Comparison of ENCODE assay signal across 24 cellular contexts in genomic region chr12:71070416-71071155, GRCh38.
"Had no signal": no experiment of that assay in that cellular context is flagged by ENCODE, and none has a peak within 500 bp of the region (broad histone marks: within the 10 kb centered on the region; RNA-seq: fewer than 3 reads in every experiment).

No MANE protein-coding gene starts in this region.

- H3K27ac ChIP-seq: foreskin keratinocyte, lower lobe of right lung, right lobe of liver, WERI-Rb-1 had no signal

- H3K4me1 Mint-ChIP-seq: activated CD4-positive, alpha-beta T cell treated with anti-CD3 and anti-CD28 coated beads, Interleukin-2, amount 10 ng/mL, durations not matched to agents 7 days and 5 days; activated CD8-positive, alpha-beta memory T cell treated with anti-CD3 and anti-CD28 coated beads, Interleukin-2, amount 10 ng/mL, durations not matched to agents 7 days and 5 days; activated naive CD8-positive, alpha-beta T cell treated with anti-CD3 and anti-CD28 coated beads, Interleukin-2, amount 50 U/mL, for 24 hours; brain; naive B cell; stimulated activated memory B cell treated with anti-CD40 and anti-IgM and Interleukin-4, amounts not matched to agents 10 μg/mL and 1 μg/mL and 100 μg/mL, for 72 hours had no signal

- H3K9me3 Mint-ChIP-seq: activated CD4-positive, alpha-beta T cell treated with anti-CD3 and anti-CD28 coated beads, Interleukin-2, amount 10 ng/mL, durations not matched to agents 7 days and 5 days; activated CD8-positive, alpha-beta T cell treated with anti-CD3 and anti-CD28 coated beads for 36 hours; brain; stimulated activated memory B cell treated with anti-CD40 and anti-IgM and Interleukin-4, amounts not matched to agents 10 μg/mL and 1 μg/mL and 100 μg/mL, for 72 hours; type B pancreatic cell had no signal

- H3K27me3 Mint-ChIP-seq: activated CD4-positive, alpha-beta T cell treated with anti-CD3 and anti-CD28 coated beads, Interleukin-2, amount 10 ng/mL, durations not matched to agents 7 days and 5 days; activated CD8-positive, alpha-beta memory T cell treated with anti-CD3 and anti-CD28 coated beads, Interleukin-2, amount 10 ng/mL, durations not matched to agents 7 days and 5 days; activated CD8-positive, alpha-beta T cell treated with anti-CD3 and anti-CD28 coated beads for 36 hours; brain; stimulated activated memory B cell treated with anti-CD40 and anti-IgM and Interleukin-4, amounts not matched to agents 10 μg/mL and 1 μg/mL and 100 μg/mL, for 72 hours; type B pancreatic cell had no signal

- H3K4me1 ChIP-seq: foreskin keratinocyte, lower lobe of right lung, right lobe of liver had no signal

- H3K4me3 Mint-ChIP-seq: activated CD4-positive, alpha-beta T cell treated with anti-CD3 and anti-CD28 coated beads, Interleukin-2, amount 10 ng/mL, durations not matched to agents 7 days and 5 days; activated CD8-positive, alpha-beta memory T cell treated with anti-CD3 and anti-CD28 coated beads, Interleukin-2, amount 10 ng/mL, durations not matched to agents 7 days and 5 days; activated CD8-positive, alpha-beta T cell treated with anti-CD3 and anti-CD28 coated beads for 36 hours; activated naive CD8-positive, alpha-beta T cell treated with anti-CD3 and anti-CD28 coated beads, Interleukin-2, amount 50 U/mL, for 24 hours; brain; naive B cell; stimulated activated memory B cell treated with anti-CD40 and anti-IgM and Interleukin-4, amounts not matched to agents 10 μg/mL and 1 μg/mL and 100 μg/mL, for 72 hours; type B pancreatic cell had no signal

- H3K36me3 Mint-ChIP-seq: activated CD8-positive, alpha-beta memory T cell treated with anti-CD3 and anti-CD28 coated beads, Interleukin-2, amount 10 ng/mL, durations not matched to agents 7 days and 5 days; brain; naive B cell; stimulated activated memory B cell treated with anti-CD40 and anti-IgM and Interleukin-4, amounts not matched to agents 10 μg/mL and 1 μg/mL and 100 μg/mL, for 72 hours; type B pancreatic cell had no signal

- H3K36me3 ChIP-seq: lower lobe of right lung, right lobe of liver, WERI-Rb-1 had no signal

- H3K27me3 ChIP-seq: foreskin keratinocyte, right lobe of liver had no signal

- H3K9me3 ChIP-seq: lower lobe of right lung, right lobe of liver had no signal

- H3K4me3 ChIP-seq: lower lobe of right lung, right lobe of liver, skin epidermis had no signal

- H3K27ac Mint-ChIP-seq: activated CD4-positive, alpha-beta T cell treated with anti-CD3 and anti-CD28 coated beads, Interleukin-2, amount 10 ng/mL, durations not matched to agents 7 days and 5 days; activated CD8-positive, alpha-beta memory T cell treated with anti-CD3 and anti-CD28 coated beads, Interleukin-2, amount 10 ng/mL, durations not matched to agents 7 days and 5 days; activated CD8-positive, alpha-beta T cell treated with anti-CD3 and anti-CD28 coated beads for 36 hours; activated naive CD8-positive, alpha-beta T cell treated with anti-CD3 and anti-CD28 coated beads, Interleukin-2, amount 50 U/mL, for 24 hours; naive B cell; stimulated activated memory B cell treated with anti-CD40 and anti-IgM and Interleukin-4, amounts not matched to agents 10 μg/mL and 1 μg/mL and 100 μg/mL, for 72 hours; type B pancreatic cell had no signal

- DNase-seq: activated CD4-positive, alpha-beta T cell treated with anti-CD3 and anti-CD28 coated beads, Interleukin-2, amount 10 ng/mL, durations not matched to agents 7 days and 5 days; activated CD4-positive, CD25-positive, alpha-beta regulatory T cell treated with anti-CD3 and anti-CD28 coated beads, Interleukin-2, amount 50 U/mL, for 72 hours; activated CD8-positive, alpha-beta memory T cell treated with anti-CD3 and anti-CD28 coated beads, Interleukin-2, amount 10 ng/mL, durations not matched to agents 7 days and 5 days; activated CD8-positive, alpha-beta T cell treated with anti-CD3 and anti-CD28 coated beads for 36 hours; activated effector memory CD4-positive, alpha-beta T cell treated with anti-CD3 and anti-CD28 coated beads, Interleukin-2, amount 50 U/mL, for 16 hours; activated naive CD4-positive, alpha-beta T cell treated with anti-CD3 and anti-CD28 coated beads, Interleukin-2, amount 50 U/mL, for 16 hours; activated naive CD8-positive, alpha-beta T cell treated with anti-CD3 and anti-CD28 coated beads, Interleukin-2, amount 50 U/mL, for 24 hours; activated T-cell treated with anti-CD3 and anti-CD28 coated beads for 4 hours; anterior cingulate cortex; central memory CD4-positive, alpha-beta T cell; dermis blood vessel endothelial cell; effector memory CD4-positive, alpha-beta T cell; foreskin keratinocyte; kidney; lower lobe of right lung; naive B cell; occipital lobe; right lobe of liver; stimulated activated CD4-positive, alpha-beta T cell treated with anti-CD3 and anti-CD28 coated beads, Interleukin-1b, Interleukin-23, amount 100 ng/mL, for 48 hours; WERI-Rb-1 had no signal
